Comparison of ENCODE assay signal across 8 cellular contexts in the genomic region with DNA sequence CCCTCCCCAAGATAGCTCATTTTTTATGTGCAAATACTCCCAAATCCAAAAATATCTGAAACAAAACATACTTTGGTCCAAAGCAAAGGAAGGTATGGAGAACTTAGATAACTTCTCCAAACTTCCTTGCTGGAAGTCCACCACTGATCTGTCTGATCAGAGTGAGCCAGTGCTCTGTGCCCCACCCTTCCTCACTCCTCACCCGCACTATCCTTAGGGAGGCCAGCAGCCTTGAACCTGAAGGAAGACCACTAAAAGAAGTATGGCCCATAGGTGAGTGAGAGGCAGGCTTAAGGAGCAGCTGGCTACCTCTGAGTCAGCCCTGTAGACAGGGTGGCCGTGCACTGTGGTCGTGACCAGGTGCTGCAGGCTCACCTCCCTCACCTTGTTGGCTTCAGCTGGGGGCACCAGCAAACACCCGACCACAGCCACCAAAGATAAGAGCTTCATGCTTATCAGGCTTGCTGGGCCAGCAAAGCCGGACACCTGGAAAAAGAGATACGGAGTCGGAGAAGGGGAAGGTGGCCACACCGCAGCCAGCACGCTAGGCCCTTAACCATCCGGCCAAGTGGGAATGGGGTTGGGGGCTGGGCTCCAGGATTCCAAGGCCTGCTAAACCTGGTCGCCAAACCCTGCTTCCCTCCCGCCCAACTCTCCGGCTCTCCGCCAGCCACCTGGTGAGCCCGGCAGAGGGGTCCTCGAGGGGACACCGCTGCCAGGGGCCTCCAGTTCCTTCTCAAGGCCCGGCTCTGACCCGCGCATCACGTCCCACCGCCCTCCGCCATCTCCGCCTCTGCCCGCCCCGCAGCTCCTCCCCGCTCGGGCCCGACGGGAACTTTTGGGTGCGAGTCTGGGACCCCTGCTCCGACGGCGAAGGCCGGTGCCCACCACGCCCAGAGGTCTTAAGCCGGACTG. TPM values are rescaled to one million over a fixed set of nuclear protein-coding genes. Genes with fewer than 3 reads are reported as not detected.
A peak's percentile ranks its signal among the peaks of the same experiment; 100 is the strongest.
DNase-seq lines count a peak whose midpoint lies in the region; ATAC-seq and TF ChIP-seq lines count a peak whose summit lies in the region.

No MANE protein-coding gene starts in this region.

- H3K36me3 Mint-ChIP-seq in brain: peaks cover 34% of the 10 kb centered on the region

- ATAC-seq in GM18520 (IDR thresholded peaks at IDR 0.05; ENCODE audit: unreplicated experiment) (peak; percentile 20), HG02938 (IDR thresholded peaks at IDR 0.05; ENCODE audit: unreplicated experiment) (peak; percentile 72), upper lobe of left lung (ENCODE audit: low FRiP score in 2 of 2) (peak; percentile 78 to 91)

- peak overlapping the region; percentile 69 to 95 (median 92) for H3K4me3 ChIP-seq in upper lobe of left lung

- peak overlapping the region; percentile 91 to 97 (median 93) for H3K4me3 Mint-ChIP-seq in brain

- TF ChIP-seq EP300 in upper lobe of left lung (IDR thresholded peaks at IDR 0.05): no peak

- H3K4me1 Mint-ChIP-seq in brain: peaks cover 57% of the 10 kb centered on the region

- peaks cover 0 to 26% (median 2%) of the 10 kb centered on the region in 4 donors for H3K36me3 ChIP-seq in upper lobe of left lung

- no peaks in the 10 kb centered on the region for H3K9me3 Mint-ChIP-seq in brain

- WGBS in upper lobe of left lung, 2 donors: 4 to 67% methylated on average over 1 to 37 of the region's 37 CpGs

- TF ChIP-seq CTCF in C4-2B (conservative IDR thresholded peaks at IDR 0.05): no peak
- TF ChIP-seq CTCF in brain (conservative IDR thresholded peaks at IDR 0.05): no peak
- no peak for TF ChIP-seq CTCF in upper lobe of left lung (IDR thresholded peaks at IDR 0.05)

- TF ChIP-seq POLR2A in upper lobe of left lung (IDR thresholded peaks at IDR 0.05): no peak

- H3K27ac ChIP-seq in C4-2B: peak overlapping the region; percentile 84
- peak overlapping the region; percentile 60 to 86 (median 82) for H3K27ac ChIP-seq in upper lobe of left lung

- H3K27ac Mint-ChIP-seq in brain: peak overlapping the region; percentile 92 to 99 (median 94)

- H3K9me3 ChIP-seq in upper lobe of left lung: no peaks in the 10 kb centered on the region

- peaks cover 8 to 19% (median 14%) of the 10 kb centered on the region in 4 donors for H3K4me1 ChIP-seq in upper lobe of left lung

- DNase-seq in NCI-H526 treated with DMSO at 0.1 percent for 48 hours (lab: John Stamatoyannopoulos, UW) (peak; percentile 15), medulla oblongata (ENCODE audit: extremely low spot score) (peak; percentile 23), upper lobe of left lung (peak; percentile 30 to 46)
- no peak for DNase-seq in stimulated activated CD4-positive, alpha-beta T cell treated with anti-CD3 and anti-CD28 coated beads, Interleukin-4, amount 100 ng/mL, for 24 hours

- H3K27me3 Mint-ChIP-seq in brain: peaks cover 11% of the 10 kb centered on the region

- H3K27me3 ChIP-seq in upper lobe of left lung: no peaks in the 10 kb centered on the region

RNA-seq across cellular contexts. Expression of a gene that starts 0.5 kb away (rescaled TPM):
- 165 TPM for polyA plus RNA-seq in brain (ENCODE audit: insufficient read depth, low read depth, low replicate concordance)
- 10 to 100 TPM; 29.3 to 73.6 (median 59.2) TPM for total RNA-seq in upper lobe of left lung

RNA-seq across cellular contexts. Expression of a gene that starts 26.7 kb away (rescaled TPM):
- not detected for polyA plus RNA-seq in brain (ENCODE audit: insufficient read depth, low read depth, low replicate concordance)
- total RNA-seq in upper lobe of left lung: not detected

RNA-seq across cellular contexts. Expression of a gene that starts 36.9 kb away (rescaled TPM):
- 0.03 TPM for polyA plus RNA-seq in brain (ENCODE audit: insufficient read depth, low read depth, low replicate concordance)
- 1 to 10 TPM in 1 of 6 donors, under 1 TPM in 3, not detected in 2; 0.11 to 6.3 (median 0.79) TPM for total RNA-seq in upper lobe of left lung

RNA-seq across cellular contexts. Expression of a gene that starts 41.5 kb away (rescaled TPM):
- 0.19 TPM for polyA plus RNA-seq in brain (ENCODE audit: insufficient read depth, low read depth, low replicate concordance)
- total RNA-seq in upper lobe of left lung: under 1 TPM in 3 of 6 donors, not detected in 3; 0.03 to 0.30 (median 0.10) TPM

Comparison
In these comparisons a context has a peak if more than half of its experiments do, and no peak if none do; other contexts are left out.
1. ATAC-seq: peak in every context shown above with its lines; median percentile 84 in upper lobe of left lung; 72 in HG02938; 20 in GM18520.